28 cellular contexts compared by ENCODE assay signal in genomic region chr7:55122263-55122662, GRCh38.
DNase-seq lines count a peak whose midpoint lies in the region; ATAC-seq and TF ChIP-seq lines count a peak whose summit lies in the region.
"Had no signal": no experiment of that assay in that cellular context is flagged by ENCODE, and none has a peak within 500 bp of the region (broad histone marks: within the 10 kb centered on the region; RNA-seq: fewer than 3 reads in every experiment).

No MANE protein-coding gene starts in this region.

- H3K79me1 ChIP-seq in neuronal stem cell (ENCODE audit: low read depth, low read length), result no peaks in the 10 kb centered on the region

- H2AK5ac ChIP-seq in neuronal stem cell (ENCODE audit: low read depth, low read length), result peak overlapping the region; percentile 14

- no peak overlapping the region for H3K23ac ChIP-seq in neuronal stem cell (ENCODE audit: low read depth, low read length, poor library complexity)

- DNase-seq in left ventricle myocardium inferior (no peak), left ventricle myocardium superior (no peak), breast epithelium (ENCODE audit: low spot score in 2 of 2) (no peak), neuronal stem cell (ENCODE audit: low spot score) (no peak), suprapubic skin (ENCODE audit: low spot score in 2 of 2) (no peak), AG20443 (ENCODE audit: low spot score) (no peak), upper lobe of right lung (no peak)
- DNase-seq: activated CD4-positive, alpha-beta T cell treated with anti-CD3 and anti-CD28 coated beads, Interleukin-2, amount 50 U/mL, for 1 hour; activated naive CD4-positive, alpha-beta T cell; activated T-cell treated with anti-CD3 and anti-CD28 coated beads, Interleukin-2, amount 50 U/mL, for 72 hours; brain microvascular endothelial cell; CD8-positive, alpha-beta memory T cell; effector memory CD4-positive, alpha-beta T cell; foreskin keratinocyte; hypothalamus; immature natural killer cell; naive thymus-derived CD4-positive, alpha-beta T cell; NCI-H1092; NCI-H187; NCI-H524 treated with DMSO at 0.1 percent for 48 hours; NK-92 treated with Interleukin-12 subunit alpha and Interleukin-12 subunit beta, amount 100 ng/mL, for 24 hours; SJCRH30; stimulated activated CD4-positive, alpha-beta T cell treated with anti-CD3 and anti-CD28 coated beads, Interleukin-12 subunit alpha, Interleukin-12 subunit beta, amount 100 ng/mL, for 4 hours; stimulated activated CD4-positive, alpha-beta T cell treated with anti-CD3 and anti-CD28 coated beads, Interleukin-4, amount 100 ng/mL, for 1 hour; stimulated activated naive B cell treated with anti-CD40 and anti-IgM and Interleukin-4, amounts not matched to agents 10 μg/mL and 1 μg/mL and 100 μg/mL, for 72 hours had no signal

- TF ChIP-seq POLR2A in breast epithelium (IDR thresholded peaks at IDR 0.05) (no peak), suprapubic skin (IDR thresholded peaks at IDR 0.05) (no peak)

- H2BK15ac ChIP-seq in neuronal stem cell (ENCODE audit: low read length), result no peak overlapping the region

- H4K8ac ChIP-seq in neuronal stem cell (ENCODE audit: low read depth, low read length), result no peak overlapping the region

- H3K4me3 ChIP-seq in left ventricle myocardium inferior, result no peak overlapping the region
- H3K4me3 ChIP-seq in breast epithelium, result no peak overlapping the region
- H3K4me3 ChIP-seq in neuronal stem cell (ENCODE audit: low read length in 2 of 2), result peak overlapping the region in 1 of 2 donors; percentile 61
- no peak overlapping the region for H3K4me3 ChIP-seq in suprapubic skin
- no peak overlapping the region for H3K4me3 ChIP-seq in upper lobe of right lung
- H3K4me3 ChIP-seq: SJCRH30 had no signal

- H3K9me3 ChIP-seq in left ventricle myocardium inferior (replicated peaks) (no peaks in the 10 kb centered on the region), breast epithelium (no peaks in the 10 kb centered on the region), neuronal stem cell (replicated peaks in 1 of 2; ENCODE audit: control insufficient read depth in 2 of 2, insufficient read depth in 1 of 2, low read depth in 1 of 2, low read length in 2 of 2) (no peaks in the 10 kb centered on the region), suprapubic skin (no peaks in the 10 kb centered on the region), upper lobe of right lung (no peaks in the 10 kb centered on the region)
- H3K9me3 ChIP-seq: SJCRH30 had no signal

- peaks cover 52% of the 10 kb centered on the region for H3K4me1 ChIP-seq in left ventricle myocardium inferior
- H3K4me1 ChIP-seq in breast epithelium, result peaks cover 16 to 23% of the 10 kb centered on the region in 2 donors
- H3K4me1 ChIP-seq in neuronal stem cell (ENCODE audit: control insufficient read depth in 2 of 2, insufficient read depth in 1 of 2, low read depth in 1 of 2, low read length in 2 of 2), result no peaks in the 10 kb centered on the region
- H3K4me1 ChIP-seq in suprapubic skin, result peaks cover 74% of the 10 kb centered on the region
- H3K4me1 ChIP-seq in upper lobe of right lung, result peaks cover 28% of the 10 kb centered on the region

- H2BK120ac ChIP-seq in neuronal stem cell (ENCODE audit: low read depth, low read length), result no peak overlapping the region

- H2BK12ac ChIP-seq in neuronal stem cell (ENCODE audit: low read length), result no peak overlapping the region

- ATAC-seq in left ventricle myocardium superior (no peak), upper lobe of right lung (no peak), HG02938 (IDR thresholded peaks at IDR 0.05; ENCODE audit: unreplicated experiment) (no peak)
- ATAC-seq: activated T-cell treated with anti-CD3 and anti-CD28 coated beads, Interleukin-2, amount 50 U/mL, for 72 hours; foreskin keratinocyte; left lobe of liver; naive thymus-derived CD4-positive, alpha-beta T cell; stimulated activated naive B cell treated with anti-CD40 and anti-IgM and Interleukin-4, amounts not matched to agents 10 μg/mL and 1 μg/mL and 100 μg/mL, for 72 hours; WTC11 had no signal

- H2AFZ ChIP-seq in neuronal stem cell (ENCODE audit: low read length), result no peak overlapping the region

- peak overlapping the region; percentile 14 for H3K14ac ChIP-seq in neuronal stem cell (ENCODE audit: low read length)

- no peak for TF ChIP-seq EP300 in suprapubic skin (IDR thresholded peaks at IDR 0.05)

- peak overlapping the region; percentile 59 for H3K18ac ChIP-seq in neuronal stem cell (ENCODE audit: low read length)

- H3K4me2 ChIP-seq in neuronal stem cell (ENCODE audit: insufficient read depth, low read length, poor library complexity, severe bottlenecking), result no peak overlapping the region

- H3K36me3 ChIP-seq in left ventricle myocardium inferior (no peaks in the 10 kb centered on the region), breast epithelium (no peaks in the 10 kb centered on the region), neuronal stem cell (replicated peaks in 1 of 2; ENCODE audit: control insufficient read depth in 2 of 2, insufficient read depth in 2 of 2, low read length in 2 of 2) (no peaks in the 10 kb centered on the region), suprapubic skin (no peaks in the 10 kb centered on the region), upper lobe of right lung (no peaks in the 10 kb centered on the region)
- H3K36me3 ChIP-seq: brain microvascular endothelial cell, SJCRH30 had no signal

- no peak overlapping the region for H3K9ac ChIP-seq in neuronal stem cell (ENCODE audit: low read depth, low read length, poor library complexity)

- no peak overlapping the region for H3K4ac ChIP-seq in neuronal stem cell (ENCODE audit: low read length)

- no peak for TF ChIP-seq CTCF in left ventricle myocardium inferior (IDR thresholded peaks at IDR 0.05; ENCODE audit: borderline replicate concordance)
- TF ChIP-seq CTCF in breast epithelium (IDR thresholded peaks at IDR 0.05), result no peak
- no peak for TF ChIP-seq CTCF in suprapubic skin (IDR thresholded peaks at IDR 0.05)
- TF ChIP-seq CTCF in upper lobe of right lung (IDR thresholded peaks at IDR 0.05), result no peak

- intact Hi-C loops in left ventricle myocardium inferior (cut with micrococcal nuclease), result no loop called here
- intact Hi-C loops in left ventricle myocardium superior (cut with micrococcal nuclease), result no loop called here
- intact Hi-C loops in breast epithelium (cut with DNase I; ENCODE audit: low total_unique reads), result loop anchor here (2.0 kb wide), 1 partner anchor 59 kb away; no protein-coding TSS in a partner anchor
- intact Hi-C loops in upper lobe of right lung (cut with DNase I), result no loop called here

- H2BK5ac ChIP-seq in neuronal stem cell (ENCODE audit: low read length), result no peak overlapping the region

- H3K27me3 ChIP-seq in left ventricle myocardium inferior (ENCODE audit: low read depth), result no peaks in the 10 kb centered on the region
- no peaks in the 10 kb centered on the region for H3K27me3 ChIP-seq in breast epithelium
- no peaks in the 10 kb centered on the region for H3K27me3 ChIP-seq in neuronal stem cell (ENCODE audit: control insufficient read depth in 3 of 3, insufficient read depth in 3 of 3, low read depth in 1 of 3, low read length in 3 of 3)
- no peaks in the 10 kb centered on the region for H3K27me3 ChIP-seq in suprapubic skin
- no peaks in the 10 kb centered on the region for H3K27me3 ChIP-seq in upper lobe of right lung
- H3K27me3 ChIP-seq: brain microvascular endothelial cell, foreskin keratinocyte, SJCRH30 had no signal

- H4K91ac ChIP-seq in neuronal stem cell (ENCODE audit: low read depth, low read length, poor library complexity), result no peak overlapping the region

- H3K27ac ChIP-seq in left ventricle myocardium inferior (replicated peaks) (peak overlapping the region; percentile 81), breast epithelium (peak overlapping the region; percentile 81 to 94), neuronal stem cell (replicated peaks; ENCODE audit: low read length) (no peak overlapping the region), suprapubic skin (peak overlapping the region; percentile 88), upper lobe of right lung (no peak overlapping the region)
- H3K27ac ChIP-seq: brain microvascular endothelial cell, SJCRH30 had no signal

- WGBS in neuronal stem cell (ENCODE audit: extremely low coverage in 2 of 2, insufficient read length in 2 of 2, insufficient replicate concordance in 1 of 2), 2 donors, result no CpG with 5 or more reads among the region's 7 CpGs
- 76% methylated on average over 7 of the region's 7 CpGs for WGBS in suprapubic skin

Comparison
In these comparisons a context has a peak if more than half of its experiments do, and no peak if none do; other contexts are left out.
1. H3K27ac ChIP-seq: peak in left ventricle myocardium inferior (single experiment), breast epithelium (2 of 2) and suprapubic skin (single experiment); none in neuronal stem cell (single experiment) and upper lobe of right lung (single experiment).